Comparison of ENCODE assay signal across 8 cellular contexts in the genomic region with DNA sequence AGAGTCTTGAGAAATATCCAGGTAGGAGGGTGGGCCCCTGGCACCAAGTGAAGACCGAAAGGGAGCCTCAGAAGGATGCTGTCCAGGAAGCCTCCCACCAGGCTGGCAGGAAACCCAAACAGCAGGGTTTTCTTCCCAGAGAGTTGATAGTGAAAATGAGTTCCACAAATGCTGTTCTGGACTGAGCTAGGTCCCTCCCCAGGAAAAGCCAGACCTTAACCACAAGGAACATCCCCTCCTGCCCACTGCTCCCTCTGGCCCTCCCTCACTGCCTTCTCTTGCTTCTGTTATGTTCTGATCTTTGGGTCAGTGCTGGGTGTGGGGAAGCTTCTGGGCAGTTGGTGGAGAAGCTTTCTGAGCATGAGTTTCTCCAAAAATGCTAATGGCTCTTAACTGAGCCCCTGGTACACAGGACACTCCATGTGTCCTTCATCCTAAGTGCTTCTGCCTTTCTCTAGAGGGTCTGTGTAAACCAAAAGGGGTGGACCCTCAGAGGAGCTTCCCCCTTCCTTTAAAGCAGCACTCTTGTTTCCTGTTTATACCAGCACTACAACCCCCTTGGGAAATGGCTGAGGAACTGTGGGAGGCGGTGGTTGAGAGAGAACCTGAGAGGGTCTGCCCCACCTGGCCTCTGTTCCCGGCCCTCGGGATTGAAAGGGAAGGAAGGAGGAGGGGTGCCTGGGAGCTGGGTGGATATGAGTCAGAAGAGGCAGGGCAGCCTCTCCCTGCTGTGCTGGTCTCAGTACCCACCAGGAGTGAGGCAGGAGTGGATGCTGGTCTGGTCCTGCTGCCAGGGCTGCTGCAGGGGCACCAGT. TPM values are rescaled to one million over a fixed set of nuclear protein-coding genes. Genes with fewer than 3 reads are reported as not detected.
DNase-seq lines count a peak whose midpoint lies in the region; TF ChIP-seq lines count a peak whose summit lies in the region.

No MANE protein-coding gene starts in this region.

- intact Hi-C loops in CD14-positive monocyte (cut with micrococcal nuclease) (no loop called here), tibial artery (cut with DNase I; ENCODE audit: low total_unique reads) (no loop called here)

- H3K27me3 ChIP-seq in tibial artery, result no peaks in the 10 kb centered on the region

- H3K27ac ChIP-seq in tibial artery, result peak overlapping the region; percentile 50 to 59

- H3K4me3 Mint-ChIP-seq in CD14-positive monocyte, result peak overlapping the region; percentile 34 to 77

- peak overlapping the region; percentile 76 to 92 (median 90) for H3K27ac Mint-ChIP-seq in CD14-positive monocyte

- H3K9me3 Mint-ChIP-seq in CD14-positive monocyte, result peaks cover 0 to 2% (median 0%) of the 10 kb centered on the region in 7 donors

- no peak for DNase-seq in CD14-positive monocyte (ENCODE audit: low spot score)
- peak; percentile 37 for DNase-seq in Jurkat, Clone E6-1 (ENCODE audit: low read depth, low spot score)
- DNase-seq in UCSD-AML1 (lab: John Stamatoyannopoulos, UW; ENCODE audit: unreplicated experiment), result peak; percentile 82
- DNase-seq in hepatic stellate cell (ENCODE audit: low spot score), result peak; percentile 62
- DNase-seq in tibial artery, result no peak
- no peak for DNase-seq in NCI-H1694 (lab: John Stamatoyannopoulos, UW)
- DNase-seq in stimulated activated naive CD4-positive, alpha-beta T cell (lab: John Stamatoyannopoulos, UW), result no peak
- no peak for DNase-seq in foreskin melanocyte

- H3K9me3 ChIP-seq in tibial artery, result no peaks in the 10 kb centered on the region

- H3K36me3 Mint-ChIP-seq in CD14-positive monocyte, result peaks cover 18 to 31% of the 10 kb centered on the region in 2 donors

- H3K4me1 Mint-ChIP-seq in CD14-positive monocyte, result peaks cover 65% of the 10 kb centered on the region

- H3K4me3 ChIP-seq in Jurkat, Clone E6-1 (ENCODE audit: low read length), result no peak overlapping the region
- H3K4me3 ChIP-seq in tibial artery, result no peak overlapping the region

- peaks cover 0 to 12% (median 6%) of the 10 kb centered on the region in 3 donors for H3K36me3 ChIP-seq in tibial artery

- no peak for TF ChIP-seq CTCF in CD14-positive monocyte (IDR thresholded peaks at IDR 0.05)
- TF ChIP-seq CTCF in tibial artery (IDR thresholded peaks at IDR 0.05), result no peak

- H3K27me3 Mint-ChIP-seq in CD14-positive monocyte (ENCODE audit: low read depth in 3 of 3), result no peaks in the 10 kb centered on the region

- H3K4me1 ChIP-seq in tibial artery, result peaks cover 5 to 97% (median 68%) of the 10 kb centered on the region in 4 donors

RNA-seq across cellular contexts. Expression of a gene that starts 42.0 kb away (rescaled TPM):
- polyA plus RNA-seq in CD14-positive monocyte, result 10 to 100 TPM; 54.4 to 62.6 TPM
- polyA plus RNA-seq in Jurkat, Clone E6-1 (2012; ENCODE audit: insufficient read depth, insufficient read length), result 21.2 TPM

RNA-seq across cellular contexts. Expression of a gene that starts 49.0 kb away (rescaled TPM):
- 10 to 100 TPM; 27.9 to 35.0 TPM for polyA plus RNA-seq in CD14-positive monocyte
- 476 TPM for polyA plus RNA-seq in Jurkat, Clone E6-1 (2012; ENCODE audit: insufficient read depth, insufficient read length)

RNA-seq across cellular contexts. Expression of a gene that starts 55.9 kb away (rescaled TPM):
- polyA plus RNA-seq in CD14-positive monocyte, result 100 to 1,000 TPM; 163 to 231 TPM
- polyA plus RNA-seq in Jurkat, Clone E6-1 (2012; ENCODE audit: insufficient read depth, insufficient read length), result 118 TPM

Comparison
In these comparisons a context has a peak if more than half of its experiments do, and no peak if none do; other contexts are left out.
1. DNase-seq: peak in Jurkat, Clone E6-1 (single experiment), UCSD-AML1 (single experiment) and hepatic stellate cell (single experiment); none in CD14-positive monocyte (single experiment), tibial artery (0 of 2), NCI-H1694 (single experiment), stimulated activated naive CD4-positive, alpha-beta T cell (0 of 6) and foreskin melanocyte (single experiment).